In the genomic region with DNA sequence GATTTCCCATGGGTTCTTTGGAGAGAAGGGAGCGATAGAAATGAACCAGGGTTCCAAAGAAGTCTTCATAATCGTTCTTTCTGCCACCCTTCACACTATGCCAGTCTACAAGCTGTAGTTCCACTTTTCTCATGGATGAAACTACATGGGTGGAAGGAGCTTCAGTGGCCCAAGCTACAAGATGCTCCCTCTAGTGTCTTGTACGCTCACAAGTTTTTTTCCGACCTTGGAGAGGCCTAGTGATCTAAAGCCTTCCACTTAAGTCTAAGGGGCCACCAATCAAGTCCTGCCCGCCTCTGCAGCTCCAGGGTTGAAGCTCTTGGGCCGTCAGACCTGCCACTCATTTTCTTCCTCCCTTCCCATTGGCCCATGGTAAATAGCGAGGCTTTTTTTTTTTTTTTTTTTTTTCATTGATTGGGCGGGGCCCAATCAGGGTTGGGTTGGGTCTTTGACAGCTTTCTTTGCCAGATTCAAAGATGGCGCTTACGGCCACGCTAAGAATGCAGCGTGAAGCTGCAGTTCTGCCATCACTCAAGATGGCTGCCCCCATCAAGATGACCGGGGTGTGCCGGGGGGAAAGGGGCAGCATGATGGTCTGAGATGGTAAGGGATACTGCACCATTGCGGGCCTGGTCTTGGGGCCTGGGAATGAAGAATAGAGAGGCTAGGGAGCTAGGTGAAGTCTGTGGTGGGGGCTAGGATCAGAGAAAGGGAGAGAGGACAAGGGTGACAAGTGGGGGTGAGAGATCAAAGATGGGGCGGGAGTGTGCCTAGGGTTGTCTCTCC, we compare ENCODE assay signal across 1 cellular context.
TF ChIP-seq lines count a peak whose summit lies in the region.

TOMM40L (plus strand) TSS at position 527 of the 786 bp plus-strand sequence. CDS start 430 bp downstream, outside the sequence.

TF ChIP-seq in HEK293, 187 proteins besides CTCF, POLR2A, EP300 and RAD21 (continued from another document):
- peak; percentile 47 for TF ChIP-seq ZNF654 (tag by site-specific recombination; IDR thresholded peaks at IDR 0.05; ENCODE audit: low read depth)
- TF ChIP-seq ZNF830 (tag by site-specific recombination; IDR thresholded peaks at IDR 0.05; ENCODE audit: low read depth) = no peak
- no peak for TF ChIP-seq ZNF155 (tag by site-specific recombination; IDR thresholded peaks at IDR 0.05)
- TF ChIP-seq ZNF629 (tag by site-specific recombination; IDR thresholded peaks at IDR 0.05) = peak; percentile 63
- peak; percentile 69 for TF ChIP-seq KLF9 (tag by site-specific recombination; IDR thresholded peaks at IDR 0.05; ENCODE audit: low read depth)
- TF ChIP-seq ZNF677 (tag by site-specific recombination; IDR thresholded peaks at IDR 0.05) = no peak
- TF ChIP-seq KLF7 (tag by site-specific recombination; IDR thresholded peaks at IDR 0.05; ENCODE audit: borderline replicate concordance) = 0 out of 2 replicates have a peak, but pooled peaks have one; percentile 50
- 0 out of 2 replicates have a peak, but pooled peaks have one; percentile 54 for TF ChIP-seq ZSCAN23 (tag by site-specific recombination; IDR thresholded peaks at IDR 0.05)
- TF ChIP-seq, protein P1, sequence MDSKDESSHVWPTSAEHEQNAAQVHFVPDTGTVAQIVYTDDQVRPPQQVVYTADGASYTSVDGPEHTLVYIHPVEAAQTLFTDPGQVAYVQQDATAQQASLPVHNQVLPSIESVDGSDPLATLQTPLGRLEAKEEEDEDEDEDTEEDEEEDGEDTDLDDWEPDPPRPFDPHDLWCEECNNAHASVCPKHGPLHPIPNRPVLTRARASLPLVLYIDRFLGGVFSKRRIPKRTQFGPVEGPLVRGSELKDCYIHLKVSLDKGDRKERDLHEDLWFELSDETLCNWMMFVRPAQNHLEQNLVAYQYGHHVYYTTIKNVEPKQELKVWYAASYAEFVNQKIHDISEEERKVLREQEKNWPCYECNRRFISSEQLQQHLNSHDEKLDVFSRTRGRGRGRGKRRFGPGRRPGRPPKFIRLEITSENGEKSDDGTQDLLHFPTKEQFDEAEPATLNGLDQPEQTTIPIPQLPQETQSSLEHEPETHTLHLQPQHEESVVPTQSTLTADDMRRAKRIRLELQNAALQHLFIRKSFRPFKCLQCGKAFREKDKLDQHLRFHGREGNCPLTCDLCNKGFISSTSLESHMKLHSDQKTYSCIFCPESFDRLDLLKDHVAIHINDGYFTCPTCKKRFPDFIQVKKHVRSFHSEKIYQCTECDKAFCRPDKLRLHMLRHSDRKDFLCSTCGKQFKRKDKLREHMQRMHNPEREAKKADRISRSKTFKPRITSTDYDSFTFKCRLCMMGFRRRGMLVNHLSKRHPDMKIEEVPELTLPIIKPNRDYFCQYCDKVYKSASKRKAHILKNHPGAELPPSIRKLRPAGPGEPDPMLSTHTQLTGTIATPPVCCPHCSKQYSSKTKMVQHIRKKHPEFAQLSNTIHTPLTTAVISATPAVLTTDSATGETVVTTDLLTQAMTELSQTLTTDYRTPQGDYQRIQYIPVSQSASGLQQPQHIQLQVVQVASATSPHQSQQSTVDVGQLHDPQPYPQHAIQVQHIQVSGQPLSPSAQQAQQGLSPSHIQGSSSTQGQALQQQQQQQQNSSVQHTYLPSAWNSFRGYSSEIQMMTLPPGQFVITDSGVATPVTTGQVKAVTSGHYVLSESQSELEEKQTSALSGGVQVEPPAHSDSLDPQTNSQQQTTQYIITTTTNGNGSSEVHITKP (tag by site-specific recombination; IDR thresholded peaks at IDR 0.05) = peak; percentile 62
- TF ChIP-seq ZNF148 (tag by site-specific recombination; IDR thresholded peaks at IDR 0.05; ENCODE audit: borderline replicate concordance) = no peak
- no peak for TF ChIP-seq SCRT1 (tag by site-specific recombination; IDR thresholded peaks at IDR 0.05; ENCODE audit: borderline replicate concordance)
- TF ChIP-seq KLF16 (tag by site-specific recombination; IDR thresholded peaks at IDR 0.05) = peak; percentile 82; the same call in 1 of the 2 replicates
- TF ChIP-seq, protein P2, sequence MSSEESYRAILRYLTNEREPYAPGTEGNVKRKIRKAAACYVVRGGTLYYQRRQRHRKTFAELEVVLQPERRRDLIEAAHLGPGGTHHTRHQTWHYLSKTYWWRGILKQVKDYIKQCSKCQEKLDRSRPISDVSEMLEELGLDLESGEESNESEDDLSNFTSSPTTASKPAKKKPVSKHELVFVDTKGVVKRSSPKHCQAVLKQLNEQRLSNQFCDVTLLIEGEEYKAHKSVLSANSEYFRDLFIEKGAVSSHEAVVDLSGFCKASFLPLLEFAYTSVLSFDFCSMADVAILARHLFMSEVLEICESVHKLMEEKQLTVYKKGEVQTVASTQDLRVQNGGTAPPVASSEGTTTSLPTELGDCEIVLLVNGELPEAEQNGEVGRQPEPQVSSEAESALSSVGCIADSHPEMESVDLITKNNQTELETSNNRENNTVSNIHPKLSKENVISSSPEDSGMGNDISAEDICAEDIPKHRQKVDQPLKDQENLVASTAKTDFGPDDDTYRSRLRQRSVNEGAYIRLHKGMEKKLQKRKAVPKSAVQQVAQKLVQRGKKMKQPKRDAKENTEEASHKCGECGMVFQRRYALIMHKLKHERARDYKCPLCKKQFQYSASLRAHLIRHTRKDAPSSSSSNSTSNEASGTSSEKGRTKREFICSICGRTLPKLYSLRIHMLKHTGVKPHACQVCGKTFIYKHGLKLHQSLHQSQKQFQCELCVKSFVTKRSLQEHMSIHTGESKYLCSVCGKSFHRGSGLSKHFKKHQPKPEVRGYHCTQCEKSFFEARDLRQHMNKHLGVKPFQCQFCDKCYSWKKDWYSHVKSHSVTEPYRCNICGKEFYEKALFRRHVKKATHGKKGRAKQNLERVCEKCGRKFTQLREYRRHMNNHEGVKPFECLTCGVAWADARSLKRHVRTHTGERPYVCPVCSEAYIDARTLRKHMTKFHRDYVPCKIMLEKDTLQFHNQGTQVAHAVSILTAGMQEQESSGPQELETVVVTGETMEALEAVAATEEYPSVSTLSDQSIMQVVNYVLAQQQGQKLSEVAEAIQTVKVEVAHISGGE (tag by site-specific recombination; conservative IDR thresholded peaks at IDR 0.05; ENCODE audit: low read depth) = peak; percentile 43; the same call in 1 of the 2 replicates
- TF ChIP-seq ZEB2 (tag by site-specific recombination; IDR thresholded peaks at IDR 0.05) = 0 out of 2 replicates have a peak, but pooled peaks have one; percentile 6
- TF ChIP-seq, protein P3, sequence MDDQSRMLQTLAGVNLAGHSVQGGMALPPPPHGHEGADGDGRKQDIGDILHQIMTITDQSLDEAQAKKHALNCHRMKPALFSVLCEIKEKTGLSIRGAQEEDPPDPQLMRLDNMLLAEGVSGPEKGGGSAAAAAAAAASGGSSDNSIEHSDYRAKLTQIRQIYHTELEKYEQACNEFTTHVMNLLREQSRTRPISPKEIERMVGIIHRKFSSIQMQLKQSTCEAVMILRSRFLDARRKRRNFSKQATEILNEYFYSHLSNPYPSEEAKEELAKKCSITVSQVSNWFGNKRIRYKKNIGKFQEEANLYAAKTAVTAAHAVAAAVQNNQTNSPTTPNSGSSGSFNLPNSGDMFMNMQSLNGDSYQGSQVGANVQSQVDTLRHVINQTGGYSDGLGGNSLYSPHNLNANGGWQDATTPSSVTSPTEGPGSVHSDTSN (CRISPR knock-in tag; IDR thresholded peaks at IDR 0.05) = peak; percentile 85; the same call in 1 of the 2 replicates
- peak; percentile 39; the same call in 1 of the 2 replicates for TF ChIP-seq EGR2 (tag by site-specific recombination; IDR thresholded peaks at IDR 0.05; ENCODE audit: low read depth)
- peak; percentile 78; the same call in 1 of the 2 replicates for TF ChIP-seq ZNF660 (tag by site-specific recombination; IDR thresholded peaks at IDR 0.05)
- peak; percentile 78 for TF ChIP-seq KLF1 (tag by site-specific recombination; IDR thresholded peaks at IDR 0.05)
- TF ChIP-seq ZBTB48 (tag by site-specific recombination; IDR thresholded peaks at IDR 0.05) = peak; percentile 88
- peak; percentile 60 for TF ChIP-seq SP7 (tag by site-specific recombination; IDR thresholded peaks at IDR 0.05)
- TF ChIP-seq ZNF776 (tag by site-specific recombination; IDR thresholded peaks at IDR 0.05; ENCODE audit: borderline replicate concordance) = no peak
- peak; percentile 88 for TF ChIP-seq KLF8 (tag by site-specific recombination; IDR thresholded peaks at IDR 0.05)
- TF ChIP-seq, protein P4, sequence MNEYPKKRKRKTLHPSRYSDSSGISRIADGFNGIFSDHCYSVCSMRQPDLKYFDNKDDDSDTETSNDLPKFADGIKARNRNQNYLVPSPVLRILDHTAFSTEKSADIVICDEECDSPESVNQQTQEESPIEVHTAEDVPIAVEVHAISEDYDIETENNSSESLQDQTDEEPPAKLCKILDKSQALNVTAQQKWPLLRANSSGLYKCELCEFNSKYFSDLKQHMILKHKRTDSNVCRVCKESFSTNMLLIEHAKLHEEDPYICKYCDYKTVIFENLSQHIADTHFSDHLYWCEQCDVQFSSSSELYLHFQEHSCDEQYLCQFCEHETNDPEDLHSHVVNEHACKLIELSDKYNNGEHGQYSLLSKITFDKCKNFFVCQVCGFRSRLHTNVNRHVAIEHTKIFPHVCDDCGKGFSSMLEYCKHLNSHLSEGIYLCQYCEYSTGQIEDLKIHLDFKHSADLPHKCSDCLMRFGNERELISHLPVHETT (tag by site-specific recombination; IDR thresholded peaks at IDR 0.05) = peak; percentile 91
- peak; percentile 94 for TF ChIP-seq SP3 (tag by site-specific recombination; IDR thresholded peaks at IDR 0.05)
- TF ChIP-seq IKZF3 (tag by site-specific recombination; IDR thresholded peaks at IDR 0.05) = peak; percentile 76
- TF ChIP-seq, protein P5, sequence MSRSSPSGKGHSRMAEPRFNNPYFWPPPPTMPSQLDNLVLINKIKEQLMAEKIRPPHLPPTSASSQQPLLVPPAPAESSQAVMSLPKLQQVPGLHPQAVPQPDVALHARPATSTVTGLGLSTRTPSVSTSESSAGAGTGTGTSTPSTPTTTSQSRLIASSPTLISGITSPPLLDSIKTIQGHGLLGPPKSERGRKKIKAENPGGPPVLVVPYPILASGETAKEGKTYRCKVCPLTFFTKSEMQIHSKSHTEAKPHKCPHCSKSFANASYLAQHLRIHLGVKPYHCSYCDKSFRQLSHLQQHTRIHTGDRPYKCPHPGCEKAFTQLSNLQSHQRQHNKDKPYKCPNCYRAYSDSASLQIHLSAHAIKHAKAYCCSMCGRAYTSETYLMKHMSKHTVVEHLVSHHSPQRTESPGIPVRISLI (tag by site-specific recombination; IDR thresholded peaks at IDR 0.05) = peak; percentile 100
